Comparison of ENCODE assay signal across 1 cellular context in genomic region chr7:118731854-118732253, GRCh38.
TF ChIP-seq lines count a peak whose summit lies in the region.

No MANE protein-coding gene starts in this region.

TF ChIP-seq in K562, 482 proteins besides CTCF, POLR2A, EP300 and RAD21 (continued from another document):
- TF ChIP-seq, protein P1, sequence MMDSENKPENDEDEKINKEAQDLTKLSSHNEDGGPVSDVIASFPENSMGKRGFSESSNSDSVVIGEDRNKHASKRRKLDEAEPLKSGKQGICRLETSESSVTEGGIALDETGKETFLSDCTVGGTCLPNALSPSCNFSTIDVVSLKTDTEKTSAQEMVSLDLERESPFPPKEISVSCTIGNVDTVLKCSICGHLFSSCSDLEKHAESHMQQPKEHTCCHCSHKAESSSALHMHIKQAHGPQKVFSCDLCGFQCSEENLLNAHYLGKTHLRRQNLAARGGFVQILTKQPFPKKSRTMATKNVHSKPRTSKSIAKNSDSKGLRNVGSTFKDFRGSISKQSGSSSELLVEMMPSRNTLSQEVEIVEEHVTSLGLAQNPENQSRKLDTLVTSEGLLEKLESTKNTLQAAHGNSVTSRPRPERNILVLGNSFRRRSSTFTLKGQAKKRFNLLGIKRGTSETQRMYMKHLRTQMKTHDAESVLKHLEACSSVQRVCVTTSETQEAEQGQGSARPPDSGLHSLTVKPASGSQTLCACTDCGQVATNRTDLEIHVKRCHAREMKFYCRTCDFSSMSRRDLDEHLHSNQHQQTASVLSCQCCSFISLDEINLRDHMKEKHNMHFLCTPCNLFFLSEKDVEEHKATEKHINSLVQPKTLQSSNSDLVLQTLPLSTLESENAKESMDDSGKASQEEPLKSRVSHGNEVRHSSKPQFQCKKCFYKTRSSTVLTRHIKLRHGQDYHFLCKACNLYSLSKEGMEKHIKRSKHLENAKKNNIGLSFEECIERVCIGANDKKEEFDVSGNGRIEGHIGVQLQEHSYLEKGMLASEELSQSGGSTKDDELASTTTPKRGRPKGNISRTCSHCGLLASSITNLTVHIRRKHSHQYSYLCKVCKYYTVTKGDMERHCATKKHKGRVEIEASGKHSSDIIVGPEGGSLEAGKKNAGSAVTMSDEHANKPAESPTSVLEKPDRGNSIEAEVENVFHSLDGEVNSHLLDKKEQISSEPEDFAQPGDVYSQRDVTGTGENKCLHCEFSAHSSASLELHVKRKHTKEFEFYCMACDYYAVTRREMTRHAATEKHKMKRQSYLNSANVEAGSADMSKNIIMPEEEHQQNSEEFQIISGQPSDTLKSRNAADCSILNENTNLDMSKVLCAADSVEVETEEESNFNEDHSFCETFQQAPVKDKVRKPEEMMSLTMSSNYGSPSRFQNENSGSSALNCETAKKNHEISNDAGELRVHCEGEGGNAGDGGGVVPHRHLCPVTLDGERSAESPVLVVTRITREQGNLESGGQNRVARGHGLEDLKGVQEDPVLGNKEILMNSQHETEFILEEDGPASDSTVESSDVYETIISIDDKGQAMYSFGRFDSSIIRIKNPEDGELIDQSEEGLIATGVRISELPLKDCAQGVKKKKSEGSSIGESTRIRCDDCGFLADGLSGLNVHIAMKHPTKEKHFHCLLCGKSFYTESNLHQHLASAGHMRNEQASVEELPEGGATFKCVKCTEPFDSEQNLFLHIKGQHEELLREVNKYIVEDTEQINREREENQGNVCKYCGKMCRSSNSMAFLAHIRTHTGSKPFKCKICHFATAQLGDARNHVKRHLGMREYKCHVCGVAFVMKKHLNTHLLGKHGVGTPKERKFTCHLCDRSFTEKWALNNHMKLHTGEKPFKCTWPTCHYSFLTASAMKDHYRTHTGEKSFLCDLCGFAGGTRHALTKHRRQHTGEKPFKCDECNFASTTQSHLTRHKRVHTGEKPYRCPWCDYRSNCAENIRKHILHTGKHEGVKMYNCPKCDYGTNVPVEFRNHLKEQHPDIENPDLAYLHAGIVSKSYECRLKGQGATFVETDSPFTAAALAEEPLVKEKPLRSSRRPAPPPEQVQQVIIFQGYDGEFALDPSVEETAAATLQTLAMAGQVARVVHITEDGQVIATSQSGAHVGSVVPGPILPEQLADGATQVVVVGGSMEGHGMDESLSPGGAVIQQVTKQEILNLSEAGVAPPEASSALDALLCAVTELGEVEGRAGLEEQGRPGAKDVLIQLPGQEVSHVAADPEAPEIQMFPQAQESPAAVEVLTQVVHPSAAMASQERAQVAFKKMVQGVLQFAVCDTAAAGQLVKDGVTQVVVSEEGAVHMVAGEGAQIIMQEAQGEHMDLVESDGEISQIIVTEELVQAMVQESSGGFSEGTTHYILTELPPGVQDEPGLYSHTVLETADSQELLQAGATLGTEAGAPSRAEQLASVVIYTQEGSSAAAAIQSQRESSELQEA (IDR thresholded peaks at IDR 0.05; ENCODE audit: low read depth), result no peak
- TF ChIP-seq SMARCA4 (IDR thresholded peaks at IDR 0.05) (no peak), ETV6 (IDR thresholded peaks at IDR 0.05; ENCODE audit: borderline replicate concordance in 1 of 2, low read depth in 2 of 2, low read length in 1 of 2) (no peak), ETV6 (CRISPR knock-in tag; IDR thresholded peaks at IDR 0.05; ENCODE audit: borderline replicate concordance) (no peak), ZNF12 (CRISPR knock-in tag; IDR thresholded peaks at IDR 0.05) (no peak)
TF ChIP-seq in K562: peak in this region for 0.
